ENCODE assay signal across 18 cellular contexts in the genomic region with DNA sequence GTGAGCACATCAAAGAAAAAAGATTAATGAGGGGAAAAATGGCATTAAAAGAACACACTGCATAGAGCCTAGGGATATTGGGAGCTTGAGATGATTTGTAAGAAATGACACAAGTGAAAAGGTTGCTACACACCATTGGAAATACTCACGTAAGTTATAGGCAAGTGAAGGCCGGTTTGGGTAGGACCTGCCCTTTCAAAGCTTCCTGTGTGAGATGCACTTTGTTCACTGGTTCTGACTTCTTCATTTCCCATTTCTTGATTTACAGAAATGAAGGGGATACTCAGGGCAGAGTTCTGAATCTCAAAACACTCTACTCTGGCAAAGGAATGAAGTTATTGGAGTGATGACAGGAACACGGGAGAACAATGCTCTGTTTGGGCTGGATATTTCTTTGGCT. TPM values are rescaled to one million over a fixed set of nuclear protein-coding genes. Genes with fewer than 3 reads are reported as not detected.
DNase-seq lines count a peak whose midpoint lies in the region; ATAC-seq lines count a peak whose summit lies in the region.
"Had no signal": no experiment of that assay in that cellular context is flagged by ENCODE, and none has a peak within 500 bp of the region (broad histone marks: within the 10 kb centered on the region; RNA-seq: fewer than 3 reads in every experiment).

A gene with protein sequence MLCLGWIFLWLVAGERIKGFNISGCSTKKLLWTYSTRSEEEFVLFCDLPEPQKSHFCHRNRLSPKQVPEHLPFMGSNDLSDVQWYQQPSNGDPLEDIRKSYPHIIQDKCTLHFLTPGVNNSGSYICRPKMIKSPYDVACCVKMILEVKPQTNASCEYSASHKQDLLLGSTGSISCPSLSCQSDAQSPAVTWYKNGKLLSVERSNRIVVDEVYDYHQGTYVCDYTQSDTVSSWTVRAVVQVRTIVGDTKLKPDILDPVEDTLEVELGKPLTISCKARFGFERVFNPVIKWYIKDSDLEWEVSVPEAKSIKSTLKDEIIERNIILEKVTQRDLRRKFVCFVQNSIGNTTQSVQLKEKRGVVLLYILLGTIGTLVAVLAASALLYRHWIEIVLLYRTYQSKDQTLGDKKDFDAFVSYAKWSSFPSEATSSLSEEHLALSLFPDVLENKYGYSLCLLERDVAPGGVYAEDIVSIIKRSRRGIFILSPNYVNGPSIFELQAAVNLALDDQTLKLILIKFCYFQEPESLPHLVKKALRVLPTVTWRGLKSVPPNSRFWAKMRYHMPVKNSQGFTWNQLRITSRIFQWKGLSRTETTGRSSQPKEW (plus strand): TSS at position 251 of the 400 bp plus-strand sequence. CDS start 118 bp downstream, at position 369.

- no peaks in the 10 kb centered on the region for H3K27me3 Mint-ChIP-seq in activated T-helper 1 cell treated with anti-CD3 and anti-CD28 coated beads, Interleukin-12 subunit alpha, Interleukin-12 subunit beta, Interleukin-2, Interleukin-4 antibody, amounts not matched to agents 30 ng/mL and 10 ng/mL and 1 ng/mL, durations not matched to agents 14 hours and 24 hours and 36 hours (ENCODE audit: insufficient read depth)
- H3K27me3 Mint-ChIP-seq in naive thymus-derived CD8-positive, alpha-beta T cell, result no peaks in the 10 kb centered on the region

- peak; percentile 12 for DNase-seq in CD1c-positive myeloid dendritic cell (ENCODE audit: extremely low spot score)
- peak; percentile 24 for DNase-seq in KG1 (lab: John Stamatoyannopoulos, UW)
- DNase-seq in activated T-helper 1 cell treated with anti-CD3 and anti-CD28 coated beads, Interleukin-12 subunit alpha, Interleukin-12 subunit beta, Interleukin-2, Interleukin-4 antibody, amounts not matched to agents 30 ng/mL and 10 ng/mL and 1 ng/mL, durations not matched to agents 14 hours and 24 hours and 36 hours (ENCODE audit: low spot score), result no peak
- DNase-seq in naive thymus-derived CD8-positive, alpha-beta T cell, result no peak
- no peak for DNase-seq in NCI-H2081 treated with DMSO at 0.1 percent for 48 hours (lab: John Stamatoyannopoulos, UW)
- DNase-seq in DMS79 treated with DMSO at 0.1 percent for 48 hours (lab: John Stamatoyannopoulos, UW), result no peak
- DNase-seq: amniotic stem cell; central memory CD4-positive, alpha-beta T cell; DMS 273 treated with DMSO at 0.1 percent for 48 hours; effector CD4-positive, alpha-beta T cell; hippocampal formation; MM.1S; NCI-H526 treated with DMSO at 0.1 percent for 48 hours; right lobe of liver had no signal

- POLR2A ChIA-PET in naive thymus-derived CD8-positive, alpha-beta T cell (lab: Charles Lee), result interaction anchor here (0.7 kb wide), 1 partner anchor 11 kb away, joined by 3 read pairs; no protein-coding TSS in a partner anchor

- peak within 1 kb of the TSS; percentile 90 for H3K4me3 Mint-ChIP-seq in activated T-helper 1 cell treated with anti-CD3 and anti-CD28 coated beads, Interleukin-12 subunit alpha, Interleukin-12 subunit beta, Interleukin-2, Interleukin-4 antibody, amounts not matched to agents 30 ng/mL and 10 ng/mL and 1 ng/mL, durations not matched to agents 14 hours and 24 hours and 36 hours
- H3K4me3 Mint-ChIP-seq in naive thymus-derived CD8-positive, alpha-beta T cell, result peak within 1 kb of the TSS in 2 of 10 donors; percentile 41 to 87

- peaks cover 88% of the 10 kb centered on the region for H3K4me1 Mint-ChIP-seq in activated T-helper 1 cell treated with anti-CD3 and anti-CD28 coated beads, Interleukin-12 subunit alpha, Interleukin-12 subunit beta, Interleukin-2, Interleukin-4 antibody, amounts not matched to agents 30 ng/mL and 10 ng/mL and 1 ng/mL, durations not matched to agents 14 hours and 24 hours and 36 hours (ENCODE audit: low read depth)
- H3K4me1 Mint-ChIP-seq in naive thymus-derived CD8-positive, alpha-beta T cell, result peaks cover 17 to 77% (median 46%) of the 10 kb centered on the region in 4 donors

- ATAC-seq in naive thymus-derived CD8-positive, alpha-beta T cell, result no peak
- no peak for ATAC-seq in HG03439 (IDR thresholded peaks at IDR 0.05; ENCODE audit: unreplicated experiment)

- H3K27ac Mint-ChIP-seq in activated T-helper 1 cell treated with anti-CD3 and anti-CD28 coated beads, Interleukin-12 subunit alpha, Interleukin-12 subunit beta, Interleukin-2, Interleukin-4 antibody, amounts not matched to agents 30 ng/mL and 10 ng/mL and 1 ng/mL, durations not matched to agents 14 hours and 24 hours and 36 hours, result peak within 1 kb of the TSS; percentile 98
- H3K27ac Mint-ChIP-seq in naive thymus-derived CD8-positive, alpha-beta T cell, result peak within 1 kb of the TSS in 6 of 10 donors; percentile 2 to 75 (median 45)

- intact Hi-C loops in activated T-helper 1 cell treated with anti-CD3 and anti-CD28 coated beads, Interleukin-12 subunit alpha, Interleukin-12 subunit beta, Interleukin-2, Interleukin-4 antibody, amounts not matched to agents 30 ng/mL and 10 ng/mL and 1 ng/mL, durations not matched to agents 14 hours and 24 hours and 36 hours (cut with micrococcal nuclease), result no loop called here

- H3K36me3 Mint-ChIP-seq in activated T-helper 1 cell treated with anti-CD3 and anti-CD28 coated beads, Interleukin-12 subunit alpha, Interleukin-12 subunit beta, Interleukin-2, Interleukin-4 antibody, amounts not matched to agents 30 ng/mL and 10 ng/mL and 1 ng/mL, durations not matched to agents 14 hours and 24 hours and 36 hours (ENCODE audit: low read depth), result peaks cover 58% of the 10 kb centered on the region
- H3K36me3 Mint-ChIP-seq in naive thymus-derived CD8-positive, alpha-beta T cell, result peaks cover 0 to 2% (median 0%) of the 10 kb centered on the region in 3 donors

- no peaks in the 10 kb centered on the region for H3K9me3 Mint-ChIP-seq in activated T-helper 1 cell treated with anti-CD3 and anti-CD28 coated beads, Interleukin-12 subunit alpha, Interleukin-12 subunit beta, Interleukin-2, Interleukin-4 antibody, amounts not matched to agents 30 ng/mL and 10 ng/mL and 1 ng/mL, durations not matched to agents 14 hours and 24 hours and 36 hours
- H3K9me3 Mint-ChIP-seq in naive thymus-derived CD8-positive, alpha-beta T cell, result no peaks in the 10 kb centered on the region

RNA-seq across cellular contexts. Expression of the gene that starts here (rescaled TPM):
- 37.1 and 38.4 TPM in 2 replicates for total RNA-seq in activated T-helper 1 cell treated with anti-CD3 and anti-CD28 coated beads, Interleukin-12 subunit alpha, Interleukin-12 subunit beta, Interleukin-2, Interleukin-4 antibody, amounts not matched to agents 30 ng/mL and 10 ng/mL and 1 ng/mL, durations not matched to agents 14 hours and 24 hours and 36 hours
- total RNA-seq in naive thymus-derived CD8-positive, alpha-beta T cell, result 1 to 10 TPM; 1.2 to 1.8 TPM
- polyA plus RNA-seq in naive thymus-derived CD8-positive, alpha-beta T cell, result 1 to 10 TPM in 1 of 3 donors, under 1 TPM in 1, not detected in 1; 0.14 to 2.1 TPM
- total RNA-seq: HT1080, osteoblast, temporal lobe had no signal

Comparison
In these comparisons a context has a peak if more than half of its experiments do, and no peak if none do; other contexts are left out.
1. RNA of the gene that starts here (total RNA-seq): 37.1 to 38.4 TPM in activated T-helper 1 cell treated with anti-CD3 and anti-CD28 coated beads, Interleukin-12 subunit alpha, Interleukin-12 subunit beta, Interleukin-2, Interleukin-4 antibody, amounts not matched to agents 30 ng/mL and 10 ng/mL and 1 ng/mL, durations not matched to agents 14 hours and 24 hours and 36 hours; 1.2 to 1.8 TPM in naive thymus-derived CD8-positive, alpha-beta T cell; every median in the first group is over 10 times any median in the second.
2. DNase-seq: peak in CD1c-positive myeloid dendritic cell (single experiment) and KG1 (single experiment); none in activated T-helper 1 cell treated with anti-CD3 and anti-CD28 coated beads, Interleukin-12 subunit alpha, Interleukin-12 subunit beta, Interleukin-2, Interleukin-4 antibody, amounts not matched to agents 30 ng/mL and 10 ng/mL and 1 ng/mL, durations not matched to agents 14 hours and 24 hours and 36 hours (single experiment), naive thymus-derived CD8-positive, alpha-beta T cell (0 of 10), NCI-H2081 treated with DMSO at 0.1 percent for 48 hours (single experiment) and DMS79 treated with DMSO at 0.1 percent for 48 hours (single experiment).